Comparison of ENCODE assay signal across 26 cellular contexts in the genomic region with DNA sequence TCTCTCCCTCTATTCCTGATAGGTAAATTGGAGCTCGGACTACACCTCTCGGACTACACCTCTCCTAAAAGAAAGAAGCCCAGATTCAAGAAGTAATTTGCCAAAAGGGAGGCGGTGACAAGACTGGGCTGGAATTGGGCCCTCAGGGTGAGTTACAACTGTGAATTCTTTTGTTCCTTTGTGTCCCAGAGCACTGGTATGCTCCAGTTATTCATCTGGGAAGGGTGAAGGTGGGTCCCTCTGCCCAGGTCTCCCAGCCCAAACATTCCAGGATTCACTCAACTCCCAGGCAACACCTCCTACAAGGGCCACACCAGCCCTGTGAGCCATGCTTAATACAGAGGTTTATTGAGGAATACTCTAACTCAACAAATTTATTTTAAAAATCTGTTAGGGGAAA.
"Had no signal": no experiment of that assay in that cellular context is flagged by ENCODE, and none has a peak within 500 bp of the region (broad histone marks: within the 10 kb centered on the region; RNA-seq: fewer than 3 reads in every experiment).

No MANE protein-coding gene starts in this region.

- H3K9me3 Mint-ChIP-seq: activated naive CD4-positive, alpha-beta T cell treated with anti-CD3 and anti-CD28 coated beads for 36 hours; activated naive CD8-positive, alpha-beta T cell treated with anti-CD3 and anti-CD28 coated beads for 36 hours; activated T-helper 1 cell treated with anti-CD3 and anti-CD28 coated beads, Interleukin-12 subunit alpha, Interleukin-12 subunit beta, Interleukin-2, Interleukin-4 antibody, amounts not matched to agents 30 ng/mL and 10 ng/mL and 1 ng/mL, durations not matched to agents 14 hours and 24 hours and 36 hours; natural killer cell; T-helper 1 cell treated with Interleukin-12 subunit alpha and Interleukin-12 subunit beta and Interleukin-4 antibody, amounts not matched to agents 30 μg/mL and 1 μg/mL, for 36 hours had no signal

- H3K4me3 ChIP-seq: ascending aorta, cardiac muscle cell, colonic mucosa, right lobe of liver, tibial nerve had no signal

- ATAC-seq: natural killer cell had no signal

- H3K4me1 ChIP-seq: ascending aorta, colonic mucosa, tibial nerve had no signal

- H3K9me3 ChIP-seq: ascending aorta, colonic mucosa, right lobe of liver had no signal

- DNase-seq: activated CD4-positive, alpha-beta T cell treated with anti-CD3 and anti-CD28 coated beads for 4 hours; activated CD4-positive, alpha-beta T cell treated with anti-CD3 and anti-CD28 coated beads, Interleukin-2, amount 50 U/mL, for 48 hours; activated CD4-positive, CD25-positive, alpha-beta regulatory T cell; activated CD8-positive, alpha-beta memory T cell treated with anti-CD3 and anti-CD28 coated beads for 24 hours; activated effector memory CD4-positive, alpha-beta T cell treated with anti-CD3 and anti-CD28 coated beads, Interleukin-2, amount 50 U/mL, for 16 hours; activated naive CD4-positive, alpha-beta T cell treated with anti-CD3 and anti-CD28 coated beads for 36 hours; activated naive CD8-positive, alpha-beta T cell treated with anti-CD3 and anti-CD28 coated beads for 36 hours; activated T-cell treated with anti-CD3 and anti-CD28 coated beads, Interleukin-2, amount 50 U/mL, for 1 hour; cerebellar nuclear complex; effector CD8-positive, alpha-beta T cell; glutamatergic neuron; immature natural killer cell; natural killer cell; stimulated activated CD4-positive, alpha-beta T cell treated with anti-CD3 and anti-CD28 coated beads, Interleukin-2, amount 100 ng/mL, for 48 hours; stimulated activated naive CD4-positive, alpha-beta T cell treated with Interleukin-2 at 50 U/mL for 16 hours; T1000 had no signal

- H3K27ac ChIP-seq: ascending aorta, cardiac muscle cell, tibial nerve had no signal

- H3K4me3 Mint-ChIP-seq: activated naive CD4-positive, alpha-beta T cell treated with anti-CD3 and anti-CD28 coated beads for 36 hours; activated naive CD8-positive, alpha-beta T cell treated with anti-CD3 and anti-CD28 coated beads for 36 hours; activated T-helper 1 cell treated with anti-CD3 and anti-CD28 coated beads, Interleukin-12 subunit alpha, Interleukin-12 subunit beta, Interleukin-2, Interleukin-4 antibody, amounts not matched to agents 30 ng/mL and 10 ng/mL and 1 ng/mL, durations not matched to agents 14 hours and 24 hours and 36 hours; immature natural killer cell; memory B cell; natural killer cell; T-helper 1 cell treated with Interleukin-12 subunit alpha and Interleukin-12 subunit beta and Interleukin-4 antibody, amounts not matched to agents 30 μg/mL and 1 μg/mL, for 36 hours had no signal

- FAIRE-seq: frontal cortex had no signal

- H3K27ac Mint-ChIP-seq: activated naive CD4-positive, alpha-beta T cell treated with anti-CD3 and anti-CD28 coated beads for 36 hours; activated naive CD8-positive, alpha-beta T cell treated with anti-CD3 and anti-CD28 coated beads for 36 hours; activated T-helper 1 cell treated with anti-CD3 and anti-CD28 coated beads, Interleukin-12 subunit alpha, Interleukin-12 subunit beta, Interleukin-2, Interleukin-4 antibody, amounts not matched to agents 30 ng/mL and 10 ng/mL and 1 ng/mL, durations not matched to agents 14 hours and 24 hours and 36 hours; immature natural killer cell; memory B cell; natural killer cell; T-helper 1 cell treated with Interleukin-12 subunit alpha and Interleukin-12 subunit beta and Interleukin-4 antibody, amounts not matched to agents 30 μg/mL and 1 μg/mL, for 36 hours had no signal

- H3K27me3 ChIP-seq: ascending aorta, colonic mucosa, right lobe of liver had no signal

- H3K4me1 Mint-ChIP-seq: activated naive CD8-positive, alpha-beta T cell treated with anti-CD3 and anti-CD28 coated beads for 36 hours; immature natural killer cell; memory B cell; natural killer cell had no signal

- H3K36me3 Mint-ChIP-seq: activated naive CD8-positive, alpha-beta T cell treated with anti-CD3 and anti-CD28 coated beads for 36 hours; brain; immature natural killer cell; memory B cell; natural killer cell had no signal
